16 cellular contexts compared by ENCODE assay signal in genomic region chr2:176085120-176085788, GRCh38. TPM values are rescaled to one million over a fixed set of nuclear protein-coding genes. Genes with fewer than 3 reads are reported as not detected.
DNase-seq lines count a peak whose midpoint lies in the region; ATAC-seq and TF ChIP-seq lines count a peak whose summit lies in the region.
"Had no signal": no experiment of that assay in that cellular context is flagged by ENCODE, and none has a peak within 500 bp of the region (broad histone marks: within the 10 kb centered on the region; RNA-seq: fewer than 3 reads in every experiment).

No MANE protein-coding gene starts in this region.

- no peaks in the 10 kb centered on the region for H3K9me3 ChIP-seq in ES-I3 (ENCODE audit: control insufficient read depth, insufficient read depth, low read length)

- H3K9me3 Mint-ChIP-seq in activated T-cell treated with anti-CD3 and anti-CD28 coated beads, Interleukin-2, amount 50 U/mL, for 72 hours, result peaks cover 0 to 2% of the 10 kb centered on the region in 2 donors
- H3K9me3 Mint-ChIP-seq in neural crest cell, result no peaks in the 10 kb centered on the region
- H3K9me3 Mint-ChIP-seq: activated T-helper 17 cell treated with anti-CD3 and anti-CD28 coated beads, Interleukin-2, amount 50 U/mL, for 72 hours had no signal

- peaks cover 8 to 9% of the 10 kb centered on the region in 2 donors for H3K36me3 Mint-ChIP-seq in activated T-cell treated with anti-CD3 and anti-CD28 coated beads, Interleukin-2, amount 50 U/mL, for 72 hours (ENCODE audit: insufficient read depth in 2 of 2)
- peaks cover 8% of the 10 kb centered on the region for H3K36me3 Mint-ChIP-seq in neural crest cell (ENCODE audit: low read depth)

- H3K36me3 ChIP-seq in ES-I3 (ENCODE audit: insufficient read depth, low read length), result no peaks in the 10 kb centered on the region
- H3K36me3 ChIP-seq: MG63 had no signal

- H3K27ac Mint-ChIP-seq in activated T-cell treated with anti-CD3 and anti-CD28 coated beads, Interleukin-2, amount 50 U/mL, for 72 hours, result peak overlapping the region; percentile 72
- H3K27ac Mint-ChIP-seq in neural crest cell (ENCODE audit: unreplicated experiment), result no peak overlapping the region
- H3K27ac Mint-ChIP-seq: activated T-helper 17 cell treated with anti-CD3 and anti-CD28 coated beads, Interleukin-2, amount 50 U/mL, for 72 hours had no signal

- peak; percentile 72 for DNase-seq in DMS53 (lab: John Stamatoyannopoulos, UW)
- no peak for DNase-seq in DMS53 treated with DMSO at 0.1 percent for 48 hours (lab: John Stamatoyannopoulos, UW; ENCODE audit: unreplicated experiment)
- DNase-seq in activated T-cell treated with anti-CD3 and anti-CD28 coated beads, Interleukin-2, amount 50 U/mL, for 72 hours, result no peak
- no peak for DNase-seq in neural crest cell (ENCODE audit: low read depth, low spot score)
- DNase-seq in NCI-H2171 (lab: John Stamatoyannopoulos, UW), result no peak
- DNase-seq in H4 (ENCODE audit: low spot score), result no peak
- DNase-seq: body of pancreas, left cardiac atrium, MG63, NCI-H446 treated with DMSO at 0.1 percent for 48 hours had no signal

- TF ChIP-seq CTCF in neural crest cell (conservative IDR thresholded peaks at IDR 0.05), result no peak

- H3K4me3 Mint-ChIP-seq in activated T-cell treated with anti-CD3 and anti-CD28 coated beads, Interleukin-2, amount 50 U/mL, for 72 hours, result peak overlapping the region in 1 of 2 donors; percentile 47
- peak overlapping the region; percentile 54 for H3K4me3 Mint-ChIP-seq in neural crest cell
- H3K4me3 Mint-ChIP-seq: activated T-helper 17 cell treated with anti-CD3 and anti-CD28 coated beads, Interleukin-2, amount 50 U/mL, for 72 hours had no signal

- peak overlapping the region; percentile 44; the same call in 1 of the 2 replicates for H3K9ac ChIP-seq in ES-I3 (ENCODE audit: low read depth, low read length)

- peaks cover 19% of the 10 kb centered on the region for H3K4me1 Mint-ChIP-seq in activated T-cell treated with anti-CD3 and anti-CD28 coated beads, Interleukin-2, amount 50 U/mL, for 72 hours (ENCODE audit: low read depth)
- H3K4me1 Mint-ChIP-seq in neural crest cell, result peaks cover 12% of the 10 kb centered on the region
- H3K4me1 Mint-ChIP-seq: activated T-helper 17 cell treated with anti-CD3 and anti-CD28 coated beads, Interleukin-2, amount 50 U/mL, for 72 hours had no signal

- peaks cover 80% of the 10 kb centered on the region for H3K27me3 Mint-ChIP-seq in activated T-cell treated with anti-CD3 and anti-CD28 coated beads, Interleukin-2, amount 50 U/mL, for 72 hours (ENCODE audit: low read depth)
- peaks cover 100% of the 10 kb centered on the region for H3K27me3 Mint-ChIP-seq in neural crest cell (ENCODE audit: low read depth)

- H3K4me1 ChIP-seq in ES-I3 (ENCODE audit: insufficient read depth, low read length), result no peaks in the 10 kb centered on the region

- ATAC-seq in activated T-cell treated with anti-CD3 and anti-CD28 coated beads, Interleukin-2, amount 50 U/mL, for 72 hours (replicated peaks in 1 of 2), result no peak
- ATAC-seq in HG03571 (IDR thresholded peaks at IDR 0.05; ENCODE audit: unreplicated experiment), result no peak
- ATAC-seq: activated T-helper 17 cell treated with anti-CD3 and anti-CD28 coated beads, Interleukin-2, amount 50 U/mL, for 72 hours; body of pancreas had no signal

RNA-seq across cellular contexts. Expression of gene EVX2, which starts 1.5 kb away (rescaled TPM):
- total RNA-seq in activated T-cell treated with anti-CD3 and anti-CD28 coated beads, Interleukin-2, amount 50 U/mL, for 72 hours, result not detected
- 0.43 and 0.44 TPM in 2 replicates for total RNA-seq in neural crest cell
- not detected in 2 replicates for total RNA-seq in H4 (2014; rRNA removed; shearing (Covaris generic))
- total RNA-seq: activated T-helper 17 cell treated with anti-CD3 and anti-CD28 coated beads, Interleukin-2, amount 50 U/mL, for 72 hours; body of pancreas; glomerular endothelial cell; left cardiac atrium; temporal lobe had no signal

RNA-seq across cellular contexts. Expression of gene HOXD13, which starts 7.3 kb away (rescaled TPM):
- not detected for total RNA-seq in activated T-cell treated with anti-CD3 and anti-CD28 coated beads, Interleukin-2, amount 50 U/mL, for 72 hours
- total RNA-seq in neural crest cell, result not detected in 2 replicates
- 3.1 and 4.8 TPM in 2 replicates for total RNA-seq in H4 (2014; rRNA removed; shearing (Covaris generic))
- total RNA-seq: activated T-helper 17 cell treated with anti-CD3 and anti-CD28 coated beads, Interleukin-2, amount 50 U/mL, for 72 hours; body of pancreas; glomerular endothelial cell; left cardiac atrium; temporal lobe had no signal

RNA-seq across cellular contexts. Expression of gene HOXD12, which starts 14.3 kb away (rescaled TPM):
- total RNA-seq in activated T-cell treated with anti-CD3 and anti-CD28 coated beads, Interleukin-2, amount 50 U/mL, for 72 hours, result not detected
- not detected in 2 replicates for total RNA-seq in neural crest cell
- not detected in 2 replicates for total RNA-seq in H4 (2014; rRNA removed; shearing (Covaris generic))
- total RNA-seq: activated T-helper 17 cell treated with anti-CD3 and anti-CD28 coated beads, Interleukin-2, amount 50 U/mL, for 72 hours; body of pancreas; glomerular endothelial cell; left cardiac atrium; skeletal muscle tissue; temporal lobe had no signal

RNA-seq across cellular contexts. Expression of gene HOXD11, which starts 21.8 kb away (rescaled TPM):
- not detected for total RNA-seq in activated T-cell treated with anti-CD3 and anti-CD28 coated beads, Interleukin-2, amount 50 U/mL, for 72 hours
- not detected in 2 replicates for total RNA-seq in neural crest cell
- total RNA-seq in H4 (2014; rRNA removed; shearing (Covaris generic)), result not detected in 2 replicates
- total RNA-seq: activated T-helper 17 cell treated with anti-CD3 and anti-CD28 coated beads, Interleukin-2, amount 50 U/mL, for 72 hours; body of pancreas; left cardiac atrium; skeletal muscle tissue; temporal lobe had no signal

RNA-seq across cellular contexts. Expression of gene HOXD10, which starts 31.3 kb away (rescaled TPM):
- total RNA-seq in activated T-cell treated with anti-CD3 and anti-CD28 coated beads, Interleukin-2, amount 50 U/mL, for 72 hours, result not detected
- not detected in 2 replicates for total RNA-seq in neural crest cell
- not detected in 2 replicates for total RNA-seq in H4 (2014; rRNA removed; shearing (Covaris generic))
- total RNA-seq: activated T-helper 17 cell treated with anti-CD3 and anti-CD28 coated beads, Interleukin-2, amount 50 U/mL, for 72 hours; left cardiac atrium; temporal lobe had no signal
